22 cellular contexts compared by ENCODE assay signal in genomic region chr3:24199775-24200247, GRCh38.
A peak's percentile ranks its signal among the peaks of the same experiment; 100 is the strongest.
DNase-seq lines count a peak whose midpoint lies in the region; TF ChIP-seq lines count a peak whose summit lies in the region.
"Had no signal": no experiment of that assay in that cellular context is flagged by ENCODE, and none has a peak within 500 bp of the region (broad histone marks: within the 10 kb centered on the region; RNA-seq: fewer than 3 reads in every experiment).

No MANE protein-coding gene starts in this region.

- in situ Hi-C loops in GM23248 (cut with MboI) (no loop called here), SK-MEL-5 (cut with HindIII; ENCODE audit: low pct_unique_long_range_greater_than_20kb, low sequenced_read_pairs) (no loop called here), mammary epithelial cell (cut with MboI; ENCODE audit: low sequenced_read_pairs in 2 of 2) (no loop called here)

- no peaks in the 10 kb centered on the region for H3K9me3 ChIP-seq in GM23248 (ENCODE audit: low read depth)
- H3K9me3 ChIP-seq in mammary epithelial cell (replicated peaks; ENCODE audit: insufficient read depth, low read length): no peaks in the 10 kb centered on the region
- H3K9me3 ChIP-seq: A549, HAP-1, left ventricle myocardium inferior, mucosa of descending colon had no signal

- no peaks in the 10 kb centered on the region for H3K36me3 Mint-ChIP-seq in activated CD4-positive, alpha-beta memory T cell treated with anti-CD3 and anti-CD28 coated beads, Interleukin-2, amount 10 ng/mL, durations not matched to agents 7 days and 5 days (ENCODE audit: low read depth)
- H3K36me3 Mint-ChIP-seq: CD4-positive, alpha-beta memory T cell had no signal

- no peak overlapping the region for H3K4me3 Mint-ChIP-seq in activated CD4-positive, alpha-beta memory T cell treated with anti-CD3 and anti-CD28 coated beads, Interleukin-2, amount 10 ng/mL, durations not matched to agents 7 days and 5 days
- H3K4me3 Mint-ChIP-seq: CD4-positive, alpha-beta memory T cell; neural crest cell had no signal

- peaks cover 44% of the 10 kb centered on the region for H3F3A ChIP-seq in GM23248 (ENCODE audit: insufficient read depth)

- H3K27ac Mint-ChIP-seq in activated CD4-positive, alpha-beta memory T cell treated with anti-CD3 and anti-CD28 coated beads, Interleukin-2, amount 10 ng/mL, durations not matched to agents 7 days and 5 days: no peak overlapping the region
- H3K27ac Mint-ChIP-seq: activated T-helper 2 cell treated with anti-CD3 and anti-CD28 coated beads, Interferon-gamma antibody, Interleukin-2, Interleukin-4, amounts not matched to agents 10 μg/mL and 5 μg/mL and 100 μg/mL, durations not matched to agents 14 hours and 24 hours and 36 hours; CD4-positive, alpha-beta memory T cell had no signal

- TF ChIP-seq CTCF in mammary epithelial cell (conservative IDR thresholded peaks at IDR 0.05 in 1 of 2, IDR thresholded peaks at IDR 0.05 in 1 of 2; ENCODE audit: extremely low read depth in 1 of 2, insufficient read depth in 1 of 2, low read depth in 1 of 2, low read length in 2 of 2): no peak

- H3K27ac ChIP-seq in GM23248 (peak overlapping the region; percentile 39), mammary epithelial cell (ENCODE audit: insufficient read depth, low read depth, low read length) (no peak overlapping the region)
- H3K27ac ChIP-seq: A549, left ventricle myocardium inferior had no signal

- no peaks in the 10 kb centered on the region for H3K4me1 Mint-ChIP-seq in activated CD4-positive, alpha-beta memory T cell treated with anti-CD3 and anti-CD28 coated beads, Interleukin-2, amount 10 ng/mL, durations not matched to agents 7 days and 5 days
- H3K4me1 Mint-ChIP-seq: CD4-positive, alpha-beta memory T cell; neural crest cell had no signal

- H3K79me2 ChIP-seq in GM23248 (ENCODE audit: insufficient read depth) (no peaks in the 10 kb centered on the region), mammary epithelial cell (ENCODE audit: insufficient read depth, low read length) (no peaks in the 10 kb centered on the region)

- H3K27me3 ChIP-seq in GM23248 (replicated peaks; ENCODE audit: insufficient read depth) (no peaks in the 10 kb centered on the region), mammary epithelial cell (ENCODE audit: insufficient read depth, low read length) (no peaks in the 10 kb centered on the region)

- CTCF ChIA-PET in mammary epithelial cell (lab: Charles Lee; ENCODE audit: low non-redundant PET): no interaction called here
- CTCF ChIA-PET in activated CD4-positive, alpha-beta memory T cell treated with anti-CD3 and anti-CD28 coated beads, Interleukin-2, amount 10 ng/mL, durations not matched to agents 7 days and 5 days (lab: Charles Lee): no interaction called here

- dilution Hi-C loops in mammary epithelial cell (cut with HindIII; ENCODE audit: low sequenced_read_pairs): no loop called here

- DNase-seq in AG08395 (ENCODE audit: low spot score) (peak; percentile 71), GM23248 (peak; percentile 89), SK-MEL-5 (ENCODE audit: low read depth, low spot score) (peak; percentile 71), fibroblast of gingiva (ENCODE audit: low read depth) (peak; percentile 86), NCI-H526 treated with DMSO at 0.1 percent for 48 hours (lab: John Stamatoyannopoulos, UW) (no peak), islet precursor cell (no peak), mammary epithelial cell (no peak)
- no peak for DNase-seq in activated CD4-positive, alpha-beta memory T cell treated with anti-CD3 and anti-CD28 coated beads, Interleukin-2, amount 10 ng/mL, durations not matched to agents 7 days and 5 days
- DNase-seq: activated CD4-positive, alpha-beta T cell treated with anti-CD3 and anti-CD28 coated beads for 48 hours; CD4-positive, alpha-beta memory T cell; glutamatergic neuron; left ventricle myocardium inferior; mucosa of descending colon; NCI-H187; NCI-H446 treated with DMSO at 0.1 percent for 48 hours; stimulated activated CD4-positive, alpha-beta T cell treated with anti-CD3 and anti-CD28 coated beads, Interleukin-4, amount 100 ng/mL, for 1 hour had no signal

- H3K4me2 ChIP-seq in GM23248 (ENCODE audit: unreplicated experiment) (peak overlapping the region; percentile 31), mammary epithelial cell (ENCODE audit: insufficient read depth, low read depth, low read length) (no peak overlapping the region)
- H3K4me2 ChIP-seq: A549 had no signal

- no peaks in the 10 kb centered on the region for H3K36me3 ChIP-seq in GM23248 (ENCODE audit: low read depth)
- H3K36me3 ChIP-seq in mammary epithelial cell (ENCODE audit: insufficient read depth, low read length): no peaks in the 10 kb centered on the region
- H3K36me3 ChIP-seq: HAP-1, left ventricle myocardium inferior had no signal

- no peaks in the 10 kb centered on the region for H3K9me3 Mint-ChIP-seq in activated CD4-positive, alpha-beta memory T cell treated with anti-CD3 and anti-CD28 coated beads, Interleukin-2, amount 10 ng/mL, durations not matched to agents 7 days and 5 days
- H3K9me3 Mint-ChIP-seq: activated T-helper 2 cell treated with anti-CD3 and anti-CD28 coated beads, Interferon-gamma antibody, Interleukin-2, Interleukin-4, amounts not matched to agents 10 μg/mL and 5 μg/mL and 100 μg/mL, durations not matched to agents 14 hours and 24 hours and 36 hours had no signal

- BruUV-seq in mammary epithelial cell (replicated peaks; lab: Mats Ljungman, UMichigan): no TSS peak

- H4K20me1 ChIP-seq in GM23248 (ENCODE audit: insufficient read depth): no peaks in the 10 kb centered on the region
- H4K20me1 ChIP-seq in mammary epithelial cell (ENCODE audit: insufficient read depth, low read length): no peaks in the 10 kb centered on the region

- H2AFZ ChIP-seq in GM23248: no peak overlapping the region
- no peak overlapping the region for H2AFZ ChIP-seq in mammary epithelial cell (ENCODE audit: low read depth, low read length)

- H3K4me1 ChIP-seq in GM23248 (ENCODE audit: insufficient read depth) (peaks cover 58% of the 10 kb centered on the region), mammary epithelial cell (ENCODE audit: insufficient read depth, low read length) (no peaks in the 10 kb centered on the region)
- H3K4me1 ChIP-seq: A549, HAP-1, left ventricle myocardium inferior had no signal

- intact Hi-C loops in mammary epithelial cell (cut with micrococcal nuclease): no loop called here

- H3K9ac ChIP-seq in GM23248 (no peak overlapping the region), mammary epithelial cell (ENCODE audit: insufficient read depth, low read length) (no peak overlapping the region)

- H3K27me3 Mint-ChIP-seq in activated CD4-positive, alpha-beta memory T cell treated with anti-CD3 and anti-CD28 coated beads, Interleukin-2, amount 10 ng/mL, durations not matched to agents 7 days and 5 days: peaks cover 4% of the 10 kb centered on the region

- POLR2A ChIA-PET in activated CD4-positive, alpha-beta memory T cell treated with anti-CD3 and anti-CD28 coated beads, Interleukin-2, amount 10 ng/mL, durations not matched to agents 7 days and 5 days (lab: Charles Lee): no interaction called here

- no peaks in the 10 kb centered on the region for H3K9me2 ChIP-seq in GM23248 (ENCODE audit: insufficient read depth)

- WGBS in GM23248 (ENCODE audit: low coverage in 1 of 2, low lambda C conversion rate in 2 of 2, missing lambda C conversion rate in 2 of 2), 2 experiments: 10 to 14% methylated on average over 5 of the region's 5 CpGs
- WGBS in mammary epithelial cell (ENCODE audit: low coverage, missing lambda C conversion rate): 95% methylated on average over 5 of the region's 5 CpGs

- H3K4me3 ChIP-seq in GM23248: 0 out of 2 replicates have a peak overlapping the region, but pooled peaks have one; percentile 17
- no peak overlapping the region for H3K4me3 ChIP-seq in mammary epithelial cell (replicated peaks in 1 of 3; ENCODE audit: insufficient read depth in 1 of 3, low read depth in 2 of 3, low read length in 3 of 3)
- H3K4me3 ChIP-seq: A549, HAP-1, K562, left ventricle myocardium inferior, mucosa of descending colon, skin epidermis had no signal

Comparison
In these comparisons a context has a peak if more than half of its experiments do, and no peak if none do; other contexts are left out.
1. DNase-seq: peak in AG08395 (single experiment), GM23248 (single experiment), SK-MEL-5 (single experiment) and fibroblast of gingiva (single experiment); none in NCI-H526 treated with DMSO at 0.1 percent for 48 hours (single experiment), islet precursor cell (single experiment), mammary epithelial cell (single experiment) and activated CD4-positive, alpha-beta memory T cell treated with anti-CD3 and anti-CD28 coated beads, Interleukin-2, amount 10 ng/mL, durations not matched to agents 7 days and 5 days (single experiment).